In the genomic region with DNA sequence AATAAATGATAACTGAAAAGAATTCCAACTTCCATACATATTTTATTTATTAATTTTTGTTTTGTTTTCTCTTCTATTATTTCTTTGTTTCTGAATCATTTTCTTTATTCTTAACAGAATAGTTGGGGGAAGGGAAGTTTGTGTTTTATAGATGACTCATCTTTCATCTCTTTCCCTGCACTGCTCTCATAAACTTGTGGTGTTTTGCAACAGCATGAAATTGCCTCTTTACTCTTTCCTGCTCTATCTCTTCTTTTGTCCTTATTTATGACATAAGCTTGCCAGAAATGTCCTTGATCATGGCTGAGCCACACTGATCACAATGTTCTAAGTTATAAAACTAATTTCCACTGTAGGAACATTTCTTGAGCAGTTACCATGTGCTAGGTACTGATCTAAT, we compare ENCODE assay signal across 1 cellular context.
TF ChIP-seq lines count a peak whose summit lies in the region.

No MANE protein-coding gene starts in this region.

TF ChIP-seq in HCT116, 20 proteins besides CTCF, POLR2A, EP300 and RAD21 (continued from another document):
- TF ChIP-seq, protein P1, sequence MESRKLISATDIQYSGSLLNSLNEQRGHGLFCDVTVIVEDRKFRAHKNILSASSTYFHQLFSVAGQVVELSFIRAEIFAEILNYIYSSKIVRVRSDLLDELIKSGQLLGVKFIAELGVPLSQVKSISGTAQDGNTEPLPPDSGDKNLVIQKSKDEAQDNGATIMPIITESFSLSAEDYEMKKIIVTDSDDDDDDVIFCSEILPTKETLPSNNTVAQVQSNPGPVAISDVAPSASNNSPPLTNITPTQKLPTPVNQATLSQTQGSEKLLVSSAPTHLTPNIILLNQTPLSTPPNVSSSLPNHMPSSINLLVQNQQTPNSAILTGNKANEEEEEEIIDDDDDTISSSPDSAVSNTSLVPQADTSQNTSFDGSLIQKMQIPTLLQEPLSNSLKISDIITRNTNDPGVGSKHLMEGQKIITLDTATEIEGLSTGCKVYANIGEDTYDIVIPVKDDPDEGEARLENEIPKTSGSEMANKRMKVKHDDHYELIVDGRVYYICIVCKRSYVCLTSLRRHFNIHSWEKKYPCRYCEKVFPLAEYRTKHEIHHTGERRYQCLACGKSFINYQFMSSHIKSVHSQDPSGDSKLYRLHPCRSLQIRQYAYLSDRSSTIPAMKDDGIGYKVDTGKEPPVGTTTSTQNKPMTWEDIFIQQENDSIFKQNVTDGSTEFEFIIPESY (IDR thresholded peaks at IDR 0.05; ENCODE audit: extremely low read depth, insufficient replicate concordance, low read length), result no peak
- TF ChIP-seq, protein P2, sequence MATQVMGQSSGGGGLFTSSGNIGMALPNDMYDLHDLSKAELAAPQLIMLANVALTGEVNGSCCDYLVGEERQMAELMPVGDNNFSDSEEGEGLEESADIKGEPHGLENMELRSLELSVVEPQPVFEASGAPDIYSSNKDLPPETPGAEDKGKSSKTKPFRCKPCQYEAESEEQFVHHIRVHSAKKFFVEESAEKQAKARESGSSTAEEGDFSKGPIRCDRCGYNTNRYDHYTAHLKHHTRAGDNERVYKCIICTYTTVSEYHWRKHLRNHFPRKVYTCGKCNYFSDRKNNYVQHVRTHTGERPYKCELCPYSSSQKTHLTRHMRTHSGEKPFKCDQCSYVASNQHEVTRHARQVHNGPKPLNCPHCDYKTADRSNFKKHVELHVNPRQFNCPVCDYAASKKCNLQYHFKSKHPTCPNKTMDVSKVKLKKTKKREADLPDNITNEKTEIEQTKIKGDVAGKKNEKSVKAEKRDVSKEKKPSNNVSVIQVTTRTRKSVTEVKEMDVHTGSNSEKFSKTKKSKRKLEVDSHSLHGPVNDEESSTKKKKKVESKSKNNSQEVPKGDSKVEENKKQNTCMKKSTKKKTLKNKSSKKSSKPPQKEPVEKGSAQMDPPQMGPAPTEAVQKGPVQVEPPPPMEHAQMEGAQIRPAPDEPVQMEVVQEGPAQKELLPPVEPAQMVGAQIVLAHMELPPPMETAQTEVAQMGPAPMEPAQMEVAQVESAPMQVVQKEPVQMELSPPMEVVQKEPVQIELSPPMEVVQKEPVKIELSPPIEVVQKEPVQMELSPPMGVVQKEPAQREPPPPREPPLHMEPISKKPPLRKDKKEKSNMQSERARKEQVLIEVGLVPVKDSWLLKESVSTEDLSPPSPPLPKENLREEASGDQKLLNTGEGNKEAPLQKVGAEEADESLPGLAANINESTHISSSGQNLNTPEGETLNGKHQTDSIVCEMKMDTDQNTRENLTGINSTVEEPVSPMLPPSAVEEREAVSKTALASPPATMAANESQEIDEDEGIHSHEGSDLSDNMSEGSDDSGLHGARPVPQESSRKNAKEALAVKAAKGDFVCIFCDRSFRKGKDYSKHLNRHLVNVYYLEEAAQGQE (IDR thresholded peaks at IDR 0.05; ENCODE audit: low read depth), result no peak
- no peak for TF ChIP-seq POLR2AphosphoS5 (IDR thresholded peaks at IDR 0.05; ENCODE audit: low read depth, low read length)
- peak; percentile 62 for TF ChIP-seq JUND (IDR thresholded peaks at IDR 0.05)
- no peak for TF ChIP-seq ZFX (IDR thresholded peaks at IDR 0.05)
